In genomic region chr11:2384723-2385041, GRCh38 we compare ENCODE assay signal across 14 cellular contexts. TPM values are rescaled to one million over a fixed set of nuclear protein-coding genes. Genes with fewer than 3 reads are reported as not detected.
DNase-seq lines count a peak whose midpoint lies in the region; ATAC-seq and TF ChIP-seq lines count a peak whose summit lies in the region.
"Had no signal": no experiment of that assay in that cellular context is flagged by ENCODE, and none has a peak within 500 bp of the region (broad histone marks: within the 10 kb centered on the region; RNA-seq: fewer than 3 reads in every experiment).

No MANE protein-coding gene starts in this region.

- peak overlapping the region; percentile 93 for H3K4me3 Mint-ChIP-seq in memory B cell
- H3K4me3 Mint-ChIP-seq: activated naive CD4-positive, alpha-beta T cell treated with anti-CD3 and anti-CD28 coated beads for 36 hours; neural progenitor cell had no signal

- no peak overlapping the region for H2AFZ ChIP-seq in SU-DHL-6 (ENCODE audit: low read depth, low read length, severe bottlenecking)
- H2AFZ ChIP-seq: neural progenitor cell had no signal

- TF ChIP-seq POLR2A in uterus (IDR thresholded peaks at IDR 0.05) = no peak

- peak overlapping the region; percentile 100 for H3K27ac ChIP-seq in right atrium auricular region
- H3K27ac ChIP-seq in SU-DHL-6 (ENCODE audit: low read depth, low read length) = peak overlapping the region; percentile 97
- H3K27ac ChIP-seq in uterus = peak overlapping the region; percentile 91 to 99
- no peak overlapping the region for H3K27ac ChIP-seq in WERI-Rb-1
- H3K27ac ChIP-seq: neural progenitor cell had no signal

- no peaks in the 10 kb centered on the region for H3K36me3 ChIP-seq in right atrium auricular region
- no peaks in the 10 kb centered on the region for H3K36me3 ChIP-seq in SU-DHL-6 (ENCODE audit: low read length)
- no peaks in the 10 kb centered on the region for H3K36me3 ChIP-seq in uterus
- peaks cover 9% of the 10 kb centered on the region; the same call in 1 of the 2 replicates for H3K36me3 ChIP-seq in WERI-Rb-1
- H3K36me3 ChIP-seq: neural progenitor cell had no signal

- peak overlapping the region; percentile 92 for H3K27ac Mint-ChIP-seq in memory B cell
- H3K27ac Mint-ChIP-seq: activated naive CD4-positive, alpha-beta T cell treated with anti-CD3 and anti-CD28 coated beads for 36 hours; neural progenitor cell had no signal

- H3K4me2 ChIP-seq in SU-DHL-6 (ENCODE audit: low read depth, low read length, poor library complexity, severe bottlenecking) = peak overlapping the region; percentile 79
- H3K4me2 ChIP-seq: neural progenitor cell, smooth muscle cell had no signal

- no peaks in the 10 kb centered on the region for H3K9me3 ChIP-seq in right atrium auricular region
- H3K9me3 ChIP-seq in SU-DHL-6 (ENCODE audit: insufficient read depth, low read length) = no peaks in the 10 kb centered on the region
- H3K9me3 ChIP-seq in uterus = no peaks in the 10 kb centered on the region
- H3K9me3 ChIP-seq in WERI-Rb-1 (ENCODE audit: severe bottlenecking) = no peaks in the 10 kb centered on the region

- H3K9me2 ChIP-seq in SU-DHL-6 (replicated peaks; ENCODE audit: insufficient read depth, low read length) = no peaks in the 10 kb centered on the region

- H3K4me1 Mint-ChIP-seq in memory B cell = peaks cover 61% of the 10 kb centered on the region

- H3K27me3 ChIP-seq in right atrium auricular region (no peaks in the 10 kb centered on the region), SU-DHL-6 (ENCODE audit: low read length) (no peaks in the 10 kb centered on the region), uterus (no peaks in the 10 kb centered on the region), WERI-Rb-1 (ENCODE audit: insufficient read depth, low read depth, severe bottlenecking) (no peaks in the 10 kb centered on the region)
- H3K27me3 ChIP-seq: neural progenitor cell had no signal

- DNase-seq in right atrium auricular region (ENCODE audit: low spot score) (no peak), cardiac septum (ENCODE audit: low spot score) (no peak), memory B cell (ENCODE audit: low spot score in 2 of 2) (no peak), uterus (peak in 1 of 2 donors; percentile 13), NCI-H1092 (lab: John Stamatoyannopoulos, UW) (no peak), islet precursor cell (no peak), WERI-Rb-1 (no peak)
- DNase-seq: activated naive CD4-positive, alpha-beta T cell treated with anti-CD3 and anti-CD28 coated beads for 36 hours; KBM-7; NCI-H2081 had no signal

- intact Hi-C loops in cardiac septum (cut with DNase I) (no loop called here), uterus (cut with DNase I; ENCODE audit: low total_unique reads) (no loop called here)

- peaks cover 75% of the 10 kb centered on the region for H3K79me2 ChIP-seq in SU-DHL-6 (ENCODE audit: insufficient read depth, low read length)

- no peaks in the 10 kb centered on the region for H3K9me3 Mint-ChIP-seq in memory B cell
- H3K9me3 Mint-ChIP-seq: activated naive CD4-positive, alpha-beta T cell treated with anti-CD3 and anti-CD28 coated beads for 36 hours; neural progenitor cell had no signal

- TF ChIP-seq CTCF in right atrium auricular region (IDR thresholded peaks at IDR 0.05) = no peak
- TF ChIP-seq CTCF in SU-DHL-6 (IDR thresholded peaks at IDR 0.05; ENCODE audit: insufficient read depth, low read length, poor library complexity, severe bottlenecking) = no peak
- no peak for TF ChIP-seq CTCF in uterus (IDR thresholded peaks at IDR 0.05)
- TF ChIP-seq CTCF in WERI-Rb-1 (IDR thresholded peaks at IDR 0.05; ENCODE audit: low read depth, low read length) = no peak

- H3F3A ChIP-seq in SU-DHL-6 (ENCODE audit: insufficient read depth) = peaks cover 81% of the 10 kb centered on the region

- no peaks in the 10 kb centered on the region for H3K27me3 Mint-ChIP-seq in memory B cell

- H4K20me1 ChIP-seq in SU-DHL-6 (ENCODE audit: low read depth, low read length) = peaks cover 8% of the 10 kb centered on the region; the same call in 1 of the 2 replicates

- H3K4me3 ChIP-seq in right atrium auricular region (no peak overlapping the region), SU-DHL-6 (ENCODE audit: insufficient read depth, low read length, poor library complexity, severe bottlenecking) (peak overlapping the region; percentile 60), uterus (no peak overlapping the region), WERI-Rb-1 (ENCODE audit: low read depth, low read length) (no peak overlapping the region)
- H3K4me3 ChIP-seq: neural progenitor cell, smooth muscle cell had no signal

- ATAC-seq in memory B cell (ENCODE audit: low read depth) = peak; percentile 41

- peaks cover 0 to 100% of the 10 kb centered on the region in 2 donors for H3K4me1 ChIP-seq in right atrium auricular region
- H3K4me1 ChIP-seq in uterus = peaks cover 62 to 88% of the 10 kb centered on the region in 2 donors

- H3K9ac ChIP-seq in SU-DHL-6 (ENCODE audit: low read length) = peak overlapping the region; percentile 66
- H3K9ac ChIP-seq: neural progenitor cell had no signal

- no peaks in the 10 kb centered on the region for H3K36me3 Mint-ChIP-seq in memory B cell

RNA-seq across cellular contexts. Expression of gene CD81, which starts 7.6 kb away (rescaled TPM):
- total RNA-seq in right atrium auricular region (100 to 1,000 TPM; 433 to 528 TPM), cardiac septum (663 TPM), uterus (100 to 1,000 TPM; 394 to 852 (median 626) TPM)

RNA-seq across cellular contexts. Expression of gene TSSC4, which starts 15.9 kb away (rescaled TPM):
- total RNA-seq in right atrium auricular region (10 to 100 TPM; 26.7 to 40.3 TPM), cardiac septum (36.2 TPM), uterus (10 to 100 TPM; 11.0 to 66.5 (median 26.2) TPM)

RNA-seq across cellular contexts. Expression of gene TRPM5, which starts 59.6 kb away (rescaled TPM):
- not detected for total RNA-seq in right atrium auricular region
- total RNA-seq in cardiac septum = not detected
- total RNA-seq in uterus = under 1 TPM in 1 of 4 donors, not detected in 3; 0.21 TPM
- total RNA-seq: activated naive CD4-positive, alpha-beta T cell treated with anti-CD3 and anti-CD28 coated beads for 36 hours; smooth muscle cell; T-helper 1 cell treated with Interleukin-12 subunit alpha and Interleukin-12 subunit beta and Interleukin-4 antibody, amounts not matched to agents 30 ng/mL and 1 ng/mL, for 36 hours had no signal
